In the genomic region with DNA sequence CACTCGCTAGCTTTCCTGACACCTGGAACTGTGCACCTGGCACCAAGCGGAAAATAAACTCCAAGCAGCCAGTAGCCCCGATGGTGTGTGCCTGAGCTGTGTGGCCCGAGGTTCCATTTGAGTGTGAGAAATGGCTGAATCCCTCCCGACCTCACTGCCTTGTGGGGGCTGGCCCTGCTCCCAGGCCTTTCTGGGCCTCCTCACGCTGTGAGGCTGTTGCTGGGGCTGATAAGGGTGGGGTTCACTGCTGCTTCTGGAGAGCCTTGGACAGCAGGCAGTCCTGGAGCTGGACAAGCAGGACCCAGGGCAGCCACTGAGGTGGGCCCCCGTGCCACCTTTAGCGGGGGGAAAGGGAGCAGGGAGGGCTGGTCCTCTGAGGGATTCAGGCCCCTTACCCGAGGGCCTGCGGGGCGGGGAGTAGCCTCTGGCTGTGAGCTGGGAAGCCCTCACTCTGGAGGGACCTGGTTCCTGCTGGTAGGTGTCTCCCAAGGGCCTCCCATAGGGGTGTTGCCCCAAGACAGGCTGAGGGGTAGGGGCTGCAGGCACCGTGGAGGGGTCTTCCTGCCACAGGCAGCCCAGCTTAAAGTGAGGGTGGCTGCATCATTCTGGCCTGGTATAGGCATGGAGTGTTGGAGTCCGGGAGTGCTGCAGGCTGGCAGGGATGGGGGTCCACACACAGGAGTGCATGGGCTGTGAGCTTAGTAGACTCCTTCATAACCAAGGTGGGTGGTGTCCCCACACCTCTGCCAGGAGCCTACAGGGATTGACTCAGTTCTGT, we compare ENCODE assay signal across 10 cellular contexts. TPM values are rescaled to one million over a fixed set of nuclear protein-coding genes. Genes with fewer than 3 reads are reported as not detected.
DNase-seq lines count a peak whose midpoint lies in the region; ATAC-seq and TF ChIP-seq lines count a peak whose summit lies in the region.
"Had no signal": no experiment of that assay in that cellular context is flagged by ENCODE, and none has a peak within 500 bp of the region (broad histone marks: within the 10 kb centered on the region; RNA-seq: fewer than 3 reads in every experiment).

No MANE protein-coding gene starts in this region.

- peak overlapping the region in 4 of 7 donors; percentile 27 to 81 (median 54) for H3K27ac Mint-ChIP-seq in CD4-positive, alpha-beta memory T cell

- no peak overlapping the region for H2AFZ ChIP-seq in neuron (ENCODE audit: low read depth, low read length)

- peaks cover 0 to 3% of the 10 kb centered on the region in 2 donors for H3K9me3 ChIP-seq in CD4-positive, alpha-beta memory T cell (ENCODE audit: control insufficient read depth in 1 of 2, low read length in 2 of 2)
- peaks cover 10% of the 10 kb centered on the region for H3K9me3 ChIP-seq in RWPE2 (ENCODE audit: severe bottlenecking)
- H3K9me3 ChIP-seq in neuron (ENCODE audit: low read length), result peaks cover 6% of the 10 kb centered on the region
- H3K9me3 ChIP-seq in effector memory CD4-positive, alpha-beta T cell (ENCODE audit: control insufficient read depth, low read length), result no peaks in the 10 kb centered on the region

- peaks cover 9% of the 10 kb centered on the region in 2 donors for H3K36me3 Mint-ChIP-seq in CD4-positive, alpha-beta memory T cell

- intact Hi-C loops in CD4-positive, alpha-beta memory T cell (cut with micrococcal nuclease), result no loop called here

- no peak overlapping the region for H3K4me3 ChIP-seq in CD4-positive, alpha-beta memory T cell (ENCODE audit: low read length in 2 of 2)
- H3K4me3 ChIP-seq in RWPE2 (ENCODE audit: severe bottlenecking) (peak overlapping the region; percentile 7), neuron (ENCODE audit: low read length) (peak overlapping the region; percentile 98)
- no peak overlapping the region for H3K4me3 ChIP-seq in effector memory CD4-positive, alpha-beta T cell (ENCODE audit: insufficient read depth, low read depth, low read length, poor library complexity, severe bottlenecking)

- H3K27me3 Mint-ChIP-seq in CD4-positive, alpha-beta memory T cell, result no peaks in the 10 kb centered on the region

- H3K27me3 ChIP-seq in CD4-positive, alpha-beta memory T cell (ENCODE audit: insufficient read depth, low read length), result no peaks in the 10 kb centered on the region
- no peaks in the 10 kb centered on the region for H3K27me3 ChIP-seq in RWPE2 (ENCODE audit: insufficient read depth, poor library complexity, severe bottlenecking)
- H3K27me3 ChIP-seq in neuron (ENCODE audit: insufficient read depth, low read length), result no peaks in the 10 kb centered on the region
- H3K27me3 ChIP-seq in effector memory CD4-positive, alpha-beta T cell (replicated peaks; ENCODE audit: control insufficient read depth, insufficient read depth, low read length, poor library complexity, severe bottlenecking), result no peaks in the 10 kb centered on the region

- H3K9me3 Mint-ChIP-seq in CD4-positive, alpha-beta memory T cell, result peaks cover 0 to 6% (median 0%) of the 10 kb centered on the region in 8 donors

- ATAC-seq in RWPE2 (ENCODE audit: low read depth) (no peak), GM18861 (IDR thresholded peaks at IDR 0.05; ENCODE audit: unreplicated experiment) (no peak)

- CTCF ChIA-PET in CD4-positive, alpha-beta memory T cell (lab: Charles Lee; ENCODE audit: partially characterized antibody), result interaction anchor here (2.4 to 5.1 kb wide), 2 partner anchors 16 to 26 kb away, joined by 8 to 21 read pairs; partner anchors contain the start of gene PTK6

- no peak overlapping the region for H3K27ac ChIP-seq in CD4-positive, alpha-beta memory T cell (ENCODE audit: low read depth, low read length)
- peak overlapping the region; percentile 79 for H3K27ac ChIP-seq in RWPE2 (ENCODE audit: poor library complexity, severe bottlenecking)
- H3K27ac ChIP-seq in effector memory CD4-positive, alpha-beta T cell (ENCODE audit: insufficient read depth, low read length, poor library complexity, severe bottlenecking), result no peak overlapping the region

- H3K36me3 ChIP-seq in CD4-positive, alpha-beta memory T cell (ENCODE audit: insufficient read depth, low read length), result peaks cover 13% of the 10 kb centered on the region
- H3K36me3 ChIP-seq in RWPE2 (ENCODE audit: low read depth), result peaks cover 29% of the 10 kb centered on the region
- peaks cover 26% of the 10 kb centered on the region for H3K36me3 ChIP-seq in neuron (ENCODE audit: insufficient read depth, low read length)
- H3K36me3 ChIP-seq in effector memory CD4-positive, alpha-beta T cell (ENCODE audit: control insufficient read depth, insufficient read depth, low read length), result peaks cover 10% of the 10 kb centered on the region

- TF ChIP-seq POLR2A in erythroblast (IDR thresholded peaks at IDR 0.05; ENCODE audit: low read length), result no peak

- H3K4me3 Mint-ChIP-seq in CD4-positive, alpha-beta memory T cell, result peak overlapping the region; percentile 56 to 70 (median 64)

- POLR2A ChIA-PET in CD4-positive, alpha-beta memory T cell (lab: Charles Lee; ENCODE audit: partially characterized antibody), result interaction anchor here (1.1 to 6.9 kb wide), 6 partner anchors 15 to 557 kb away, joined by 4 to 84 read pairs (median 6); partner anchors contain the start of genes OPRL1, PTK6, RGS19 and TPD52L2

- no peak for TF ChIP-seq CTCF in RWPE2 (IDR thresholded peaks at IDR 0.05; ENCODE audit: poor library complexity, severe bottlenecking)

- H3K4me1 Mint-ChIP-seq in CD4-positive, alpha-beta memory T cell, result peaks cover 6 to 28% (median 11%) of the 10 kb centered on the region in 4 donors

- DNase-seq in CD4-positive, alpha-beta memory T cell, result no peak
- DNase-seq in RWPE2 (ENCODE audit: low spot score), result peak; percentile 79
- peak; percentile 43 to 50 for DNase-seq in erythroblast (lab: John Stamatoyannopoulos, UW)
- no peak for DNase-seq in NCI-H82 treated with DMSO at 0.1 percent for 48 hours (lab: John Stamatoyannopoulos, UW; ENCODE audit: unreplicated experiment)
- DNase-seq in effector memory CD4-positive, alpha-beta T cell, result no peak
- DNase-seq in inferior parietal cortex (ENCODE audit: extremely low spot score), result no peak
- DNase-seq: effector CD4-positive, alpha-beta T cell had no signal

- H3K4me1 ChIP-seq in CD4-positive, alpha-beta memory T cell (ENCODE audit: insufficient read depth, low read length), result peaks cover 23% of the 10 kb centered on the region
- H3K4me1 ChIP-seq in RWPE2 (ENCODE audit: insufficient read depth, poor library complexity, severe bottlenecking) (peaks cover 5% of the 10 kb centered on the region), neuron (ENCODE audit: insufficient read depth, low read length) (peaks cover 17% of the 10 kb centered on the region)
- H3K4me1 ChIP-seq in effector memory CD4-positive, alpha-beta T cell (ENCODE audit: control insufficient read depth, insufficient read depth, low read length, poor library complexity, severe bottlenecking), result peaks cover 25% of the 10 kb centered on the region

RNA-seq across cellular contexts. Expression of gene PPDPF, which starts 1.7 kb away (rescaled TPM):
- total RNA-seq in CD4-positive, alpha-beta memory T cell, result 100 to 1,000 TPM; 208 to 229 TPM
- polyA plus RNA-seq in CD4-positive, alpha-beta memory T cell, result 100 to 1,000 TPM in 1 of 2 donors, 10 to 100 TPM in 1; 29.4 to 152 TPM

RNA-seq across cellular contexts. Expression of gene PTK6, which starts 14.9 kb away (rescaled TPM):
- total RNA-seq in CD4-positive, alpha-beta memory T cell, result not detected
- under 1 TPM; 0.31 to 0.59 TPM for polyA plus RNA-seq in CD4-positive, alpha-beta memory T cell
- total RNA-seq: SK-MEL-5 had no signal

RNA-seq across cellular contexts. Expression of gene EEF1A2, which starts 23.4 kb away (rescaled TPM):
- total RNA-seq in CD4-positive, alpha-beta memory T cell, result under 1 TPM; 0.36 to 0.81 TPM
- polyA plus RNA-seq in CD4-positive, alpha-beta memory T cell, result not detected

RNA-seq across cellular contexts. Expression of gene SRMS, which starts 25.3 kb away (rescaled TPM):
- total RNA-seq in CD4-positive, alpha-beta memory T cell, result not detected
- not detected for polyA plus RNA-seq in CD4-positive, alpha-beta memory T cell
- total RNA-seq: SK-MEL-5 had no signal

RNA-seq across cellular contexts. Expression of gene FNDC11, which starts 31.7 kb away (rescaled TPM):
- total RNA-seq in CD4-positive, alpha-beta memory T cell, result 1 to 10 TPM in 1 of 2 experiments, under 1 TPM in 1; 0.38 to 1.2 TPM
- polyA plus RNA-seq in CD4-positive, alpha-beta memory T cell, result 1 to 10 TPM in 1 of 2 donors, under 1 TPM in 1; 0.41 to 1.5 TPM
- total RNA-seq: SK-MEL-5 had no signal

Comparison
In these comparisons a context has a peak if more than half of its experiments do, and no peak if none do; other contexts are left out.
1. DNase-seq: peak in RWPE2 (single experiment) and erythroblast (2 of 2); none in CD4-positive, alpha-beta memory T cell (0 of 5), NCI-H82 treated with DMSO at 0.1 percent for 48 hours (single experiment), effector memory CD4-positive, alpha-beta T cell (0 of 3) and inferior parietal cortex (single experiment).
2. H3K4me3 ChIP-seq: peak in RWPE2 (single experiment) and neuron (single experiment); none in CD4-positive, alpha-beta memory T cell (0 of 2) and effector memory CD4-positive, alpha-beta T cell (single experiment).